Comparison of ENCODE assay signal across 1 cellular context in the genomic region with DNA sequence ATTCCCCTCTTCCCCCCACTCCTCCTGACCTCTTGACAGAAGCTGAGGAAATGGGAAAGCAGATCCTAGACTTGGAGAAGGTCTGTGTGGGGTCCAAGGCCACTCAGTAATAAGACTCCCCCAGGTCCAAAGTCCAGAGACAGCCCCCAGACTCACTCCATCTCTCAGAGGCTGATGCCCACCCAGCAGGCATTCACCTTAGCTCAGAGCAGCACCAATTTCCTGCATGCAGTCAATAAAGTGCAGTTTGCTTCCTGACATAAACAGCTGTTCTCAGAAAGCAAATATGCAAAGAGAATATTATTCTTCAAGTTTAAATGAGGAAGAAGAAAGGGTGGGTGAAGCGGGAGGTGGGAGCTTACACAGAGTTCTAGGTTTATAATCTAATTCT.
TF ChIP-seq lines count a peak whose summit lies in the region.

No MANE protein-coding gene starts in this region.

TF ChIP-seq in WTC11, 78 proteins besides CTCF, POLR2A, EP300 and RAD21 (continued from another document):
- TF ChIP-seq, protein P1, sequence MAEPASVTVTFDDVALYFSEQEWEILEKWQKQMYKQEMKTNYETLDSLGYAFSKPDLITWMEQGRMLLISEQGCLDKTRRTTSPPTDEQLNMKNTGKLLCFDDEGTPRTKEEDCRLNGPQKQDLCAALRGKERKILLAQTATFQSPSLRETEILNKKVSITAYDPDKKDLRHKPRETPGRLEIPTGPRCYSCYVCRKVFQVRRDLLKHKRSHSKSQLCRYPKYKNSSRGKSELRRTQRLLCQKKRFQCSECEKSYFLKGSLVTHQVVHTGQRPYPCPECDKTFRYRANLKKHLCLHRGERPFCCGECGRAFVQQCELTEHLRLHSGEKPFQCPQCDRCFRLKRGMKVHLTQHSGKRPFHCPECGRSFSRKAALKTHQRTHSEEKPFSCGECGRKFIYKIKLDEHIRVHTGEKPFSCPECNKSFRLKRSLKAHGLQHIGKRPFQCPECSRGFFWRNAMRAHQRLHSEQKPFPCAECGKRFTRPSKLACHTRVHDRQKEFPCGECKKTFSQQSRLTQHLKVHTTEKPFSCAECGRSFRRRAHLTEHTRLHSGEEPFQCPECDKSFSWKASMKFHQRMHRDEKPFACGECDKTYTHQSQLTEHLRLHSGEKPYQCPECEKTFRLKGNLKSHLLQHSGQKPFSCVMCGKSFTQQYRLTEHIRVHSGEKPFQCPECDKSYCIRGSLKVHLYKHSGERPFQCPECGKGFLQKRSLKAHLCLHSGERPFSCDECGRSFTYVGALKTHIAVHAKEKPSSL (CRISPR knock-in tag; conservative IDR thresholded peaks at IDR 0.05), result no peak
- TF ChIP-seq ZBTB21 (CRISPR knock-in tag; IDR thresholded peaks at IDR 0.05; ENCODE audit: borderline replicate concordance) (no peak), NFYB (CRISPR knock-in tag; conservative IDR thresholded peaks at IDR 0.05; ENCODE audit: low read depth) (no peak), TP53 (CRISPR knock-in tag; IDR thresholded peaks at IDR 0.05) (no peak), FOXJ3 (CRISPR knock-in tag; IDR thresholded peaks at IDR 0.05; ENCODE audit: borderline replicate concordance) (no peak), SMAD4 (CRISPR knock-in tag; IDR thresholded peaks at IDR 0.05) (no peak), NR2C2 (CRISPR knock-in tag; IDR thresholded peaks at IDR 0.05) (no peak), ELF4 (CRISPR knock-in tag; IDR thresholded peaks at IDR 0.05; ENCODE audit: low read depth) (no peak), SOX15 (CRISPR knock-in tag; IDR thresholded peaks at IDR 0.05) (no peak), ZNF219 (CRISPR knock-in tag; IDR thresholded peaks at IDR 0.05; ENCODE audit: borderline replicate concordance) (no peak)
- TF ChIP-seq, protein P2, sequence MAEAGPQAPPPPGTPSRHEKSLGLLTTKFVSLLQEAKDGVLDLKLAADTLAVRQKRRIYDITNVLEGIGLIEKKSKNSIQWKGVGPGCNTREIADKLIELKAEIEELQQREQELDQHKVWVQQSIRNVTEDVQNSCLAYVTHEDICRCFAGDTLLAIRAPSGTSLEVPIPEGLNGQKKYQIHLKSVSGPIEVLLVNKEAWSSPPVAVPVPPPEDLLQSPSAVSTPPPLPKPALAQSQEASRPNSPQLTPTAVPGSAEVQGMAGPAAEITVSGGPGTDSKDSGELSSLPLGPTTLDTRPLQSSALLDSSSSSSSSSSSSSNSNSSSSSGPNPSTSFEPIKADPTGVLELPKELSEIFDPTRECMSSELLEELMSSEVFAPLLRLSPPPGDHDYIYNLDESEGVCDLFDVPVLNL (CRISPR knock-in tag; IDR thresholded peaks at IDR 0.05; ENCODE audit: borderline replicate concordance, low read depth), result no peak
- TF ChIP-seq, protein P3, sequence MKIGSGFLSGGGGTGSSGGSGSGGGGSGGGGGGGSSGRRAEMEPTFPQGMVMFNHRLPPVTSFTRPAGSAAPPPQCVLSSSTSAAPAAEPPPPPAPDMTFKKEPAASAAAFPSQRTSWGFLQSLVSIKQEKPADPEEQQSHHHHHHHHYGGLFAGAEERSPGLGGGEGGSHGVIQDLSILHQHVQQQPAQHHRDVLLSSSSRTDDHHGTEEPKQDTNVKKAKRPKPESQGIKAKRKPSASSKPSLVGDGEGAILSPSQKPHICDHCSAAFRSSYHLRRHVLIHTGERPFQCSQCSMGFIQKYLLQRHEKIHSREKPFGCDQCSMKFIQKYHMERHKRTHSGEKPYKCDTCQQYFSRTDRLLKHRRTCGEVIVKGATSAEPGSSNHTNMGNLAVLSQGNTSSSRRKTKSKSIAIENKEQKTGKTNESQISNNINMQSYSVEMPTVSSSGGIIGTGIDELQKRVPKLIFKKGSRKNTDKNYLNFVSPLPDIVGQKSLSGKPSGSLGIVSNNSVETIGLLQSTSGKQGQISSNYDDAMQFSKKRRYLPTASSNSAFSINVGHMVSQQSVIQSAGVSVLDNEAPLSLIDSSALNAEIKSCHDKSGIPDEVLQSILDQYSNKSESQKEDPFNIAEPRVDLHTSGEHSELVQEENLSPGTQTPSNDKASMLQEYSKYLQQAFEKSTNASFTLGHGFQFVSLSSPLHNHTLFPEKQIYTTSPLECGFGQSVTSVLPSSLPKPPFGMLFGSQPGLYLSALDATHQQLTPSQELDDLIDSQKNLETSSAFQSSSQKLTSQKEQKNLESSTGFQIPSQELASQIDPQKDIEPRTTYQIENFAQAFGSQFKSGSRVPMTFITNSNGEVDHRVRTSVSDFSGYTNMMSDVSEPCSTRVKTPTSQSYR (CRISPR knock-in tag; IDR thresholded peaks at IDR 0.05), result no peak
- TF ChIP-seq, protein P4, sequence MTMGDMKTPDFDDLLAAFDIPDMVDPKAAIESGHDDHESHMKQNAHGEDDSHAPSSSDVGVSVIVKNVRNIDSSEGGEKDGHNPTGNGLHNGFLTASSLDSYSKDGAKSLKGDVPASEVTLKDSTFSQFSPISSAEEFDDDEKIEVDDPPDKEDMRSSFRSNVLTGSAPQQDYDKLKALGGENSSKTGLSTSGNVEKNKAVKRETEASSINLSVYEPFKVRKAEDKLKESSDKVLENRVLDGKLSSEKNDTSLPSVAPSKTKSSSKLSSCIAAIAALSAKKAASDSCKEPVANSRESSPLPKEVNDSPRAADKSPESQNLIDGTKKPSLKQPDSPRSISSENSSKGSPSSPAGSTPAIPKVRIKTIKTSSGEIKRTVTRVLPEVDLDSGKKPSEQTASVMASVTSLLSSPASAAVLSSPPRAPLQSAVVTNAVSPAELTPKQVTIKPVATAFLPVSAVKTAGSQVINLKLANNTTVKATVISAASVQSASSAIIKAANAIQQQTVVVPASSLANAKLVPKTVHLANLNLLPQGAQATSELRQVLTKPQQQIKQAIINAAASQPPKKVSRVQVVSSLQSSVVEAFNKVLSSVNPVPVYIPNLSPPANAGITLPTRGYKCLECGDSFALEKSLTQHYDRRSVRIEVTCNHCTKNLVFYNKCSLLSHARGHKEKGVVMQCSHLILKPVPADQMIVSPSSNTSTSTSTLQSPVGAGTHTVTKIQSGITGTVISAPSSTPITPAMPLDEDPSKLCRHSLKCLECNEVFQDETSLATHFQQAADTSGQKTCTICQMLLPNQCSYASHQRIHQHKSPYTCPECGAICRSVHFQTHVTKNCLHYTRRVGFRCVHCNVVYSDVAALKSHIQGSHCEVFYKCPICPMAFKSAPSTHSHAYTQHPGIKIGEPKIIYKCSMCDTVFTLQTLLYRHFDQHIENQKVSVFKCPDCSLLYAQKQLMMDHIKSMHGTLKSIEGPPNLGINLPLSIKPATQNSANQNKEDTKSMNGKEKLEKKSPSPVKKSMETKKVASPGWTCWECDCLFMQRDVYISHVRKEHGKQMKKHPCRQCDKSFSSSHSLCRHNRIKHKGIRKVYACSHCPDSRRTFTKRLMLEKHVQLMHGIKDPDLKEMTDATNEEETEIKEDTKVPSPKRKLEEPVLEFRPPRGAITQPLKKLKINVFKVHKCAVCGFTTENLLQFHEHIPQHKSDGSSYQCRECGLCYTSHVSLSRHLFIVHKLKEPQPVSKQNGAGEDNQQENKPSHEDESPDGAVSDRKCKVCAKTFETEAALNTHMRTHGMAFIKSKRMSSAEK (CRISPR knock-in tag; IDR thresholded peaks at IDR 0.05; ENCODE audit: borderline replicate concordance), result no peak; the same call in 1 of the 2 replicates
- TF ChIP-seq, protein P5, sequence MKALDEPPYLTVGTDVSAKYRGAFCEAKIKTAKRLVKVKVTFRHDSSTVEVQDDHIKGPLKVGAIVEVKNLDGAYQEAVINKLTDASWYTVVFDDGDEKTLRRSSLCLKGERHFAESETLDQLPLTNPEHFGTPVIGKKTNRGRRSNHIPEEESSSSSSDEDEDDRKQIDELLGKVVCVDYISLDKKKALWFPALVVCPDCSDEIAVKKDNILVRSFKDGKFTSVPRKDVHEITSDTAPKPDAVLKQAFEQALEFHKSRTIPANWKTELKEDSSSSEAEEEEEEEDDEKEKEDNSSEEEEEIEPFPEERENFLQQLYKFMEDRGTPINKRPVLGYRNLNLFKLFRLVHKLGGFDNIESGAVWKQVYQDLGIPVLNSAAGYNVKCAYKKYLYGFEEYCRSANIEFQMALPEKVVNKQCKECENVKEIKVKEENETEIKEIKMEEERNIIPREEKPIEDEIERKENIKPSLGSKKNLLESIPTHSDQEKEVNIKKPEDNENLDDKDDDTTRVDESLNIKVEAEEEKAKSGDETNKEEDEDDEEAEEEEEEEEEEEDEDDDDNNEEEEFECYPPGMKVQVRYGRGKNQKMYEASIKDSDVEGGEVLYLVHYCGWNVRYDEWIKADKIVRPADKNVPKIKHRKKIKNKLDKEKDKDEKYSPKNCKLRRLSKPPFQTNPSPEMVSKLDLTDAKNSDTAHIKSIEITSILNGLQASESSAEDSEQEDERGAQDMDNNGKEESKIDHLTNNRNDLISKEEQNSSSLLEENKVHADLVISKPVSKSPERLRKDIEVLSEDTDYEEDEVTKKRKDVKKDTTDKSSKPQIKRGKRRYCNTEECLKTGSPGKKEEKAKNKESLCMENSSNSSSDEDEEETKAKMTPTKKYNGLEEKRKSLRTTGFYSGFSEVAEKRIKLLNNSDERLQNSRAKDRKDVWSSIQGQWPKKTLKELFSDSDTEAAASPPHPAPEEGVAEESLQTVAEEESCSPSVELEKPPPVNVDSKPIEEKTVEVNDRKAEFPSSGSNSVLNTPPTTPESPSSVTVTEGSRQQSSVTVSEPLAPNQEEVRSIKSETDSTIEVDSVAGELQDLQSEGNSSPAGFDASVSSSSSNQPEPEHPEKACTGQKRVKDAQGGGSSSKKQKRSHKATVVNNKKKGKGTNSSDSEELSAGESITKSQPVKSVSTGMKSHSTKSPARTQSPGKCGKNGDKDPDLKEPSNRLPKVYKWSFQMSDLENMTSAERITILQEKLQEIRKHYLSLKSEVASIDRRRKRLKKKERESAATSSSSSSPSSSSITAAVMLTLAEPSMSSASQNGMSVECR (CRISPR knock-in tag; IDR thresholded peaks at IDR 0.05; ENCODE audit: borderline replicate concordance), result no peak
